1 cellular context compared by ENCODE assay signal in genomic region chr9:86946712-86947145, GRCh38.
TF ChIP-seq lines count a peak whose summit lies in the region.

No MANE protein-coding gene starts in this region.

TF ChIP-seq in IMR-90, 13 proteins besides CTCF, POLR2A, EP300 and RAD21 (continued from another document):
- TF ChIP-seq ELK1 (IDR thresholded peaks at IDR 0.05; ENCODE audit: borderline replicate concordance, low read depth, low read length), result no peak
- no peak for TF ChIP-seq MAZ (IDR thresholded peaks at IDR 0.05; ENCODE audit: borderline replicate concordance, low read depth, low read length)
- TF ChIP-seq CHD1 (IDR thresholded peaks at IDR 0.05; ENCODE audit: low read depth, low read length), result no peak
